8 cellular contexts compared by ENCODE assay signal in the genomic region with DNA sequence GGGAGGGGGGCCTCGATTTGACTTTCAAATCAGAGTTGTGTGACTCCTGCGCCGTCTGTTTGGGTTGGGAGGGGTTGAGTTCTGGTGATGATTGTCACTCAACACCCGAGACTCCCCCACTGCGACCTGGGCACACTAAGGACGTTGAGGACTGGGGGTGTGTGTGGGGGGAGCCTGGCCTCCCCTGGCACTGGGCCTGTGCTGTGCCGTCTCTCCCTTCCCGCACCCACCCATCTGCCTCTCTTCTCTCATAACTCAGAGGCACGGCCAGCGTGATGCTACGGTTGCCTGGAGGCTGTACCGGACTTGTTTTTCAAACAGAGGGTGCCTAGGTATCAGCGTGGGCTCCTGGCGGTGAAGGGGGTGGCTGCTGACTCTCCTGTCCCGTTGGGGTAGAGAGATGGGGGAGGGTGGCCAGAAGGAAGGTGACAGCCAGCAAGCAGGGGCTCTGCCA. TPM values are rescaled to one million over a fixed set of nuclear protein-coding genes. Genes with fewer than 3 reads are reported as not detected.
DNase-seq lines count a peak whose midpoint lies in the region; ATAC-seq and TF ChIP-seq lines count a peak whose summit lies in the region.

No MANE protein-coding gene starts in this region.

- ATAC-seq in HG03280 (IDR thresholded peaks at IDR 0.05; ENCODE audit: unreplicated experiment), result no peak
- no peak for ATAC-seq in GM18502 (IDR thresholded peaks at IDR 0.05; ENCODE audit: poor library complexity, unreplicated experiment)

- H3K27me3 ChIP-seq in SJCRH30, result no peaks in the 10 kb centered on the region
- H3K27me3 ChIP-seq in sigmoid colon, result no peaks in the 10 kb centered on the region

- no peaks in the 10 kb centered on the region for H3K36me3 ChIP-seq in SJCRH30
- no peaks in the 10 kb centered on the region for H3K36me3 ChIP-seq in sigmoid colon

- no peak for DNase-seq in GM12864 (ENCODE audit: low read depth)
- no peak for DNase-seq in SJCRH30
- DNase-seq in fibroblast of villous mesenchyme (ENCODE audit: low read depth), result no peak
- no peak for DNase-seq in sigmoid colon
- DNase-seq in RPMI8226, result no peak
- no peak for DNase-seq in GM10266 (ENCODE audit: extremely low spot score)

- TF ChIP-seq EP300 in sigmoid colon (IDR thresholded peaks at IDR 0.05), result no peak

- no peak for TF ChIP-seq POLR2A in sigmoid colon (IDR thresholded peaks at IDR 0.05)

- WGBS in sigmoid colon, 2 donors, result 67 to 75% methylated on average over 15 of the region's 15 CpGs

- intact Hi-C loops in sigmoid colon (cut with DNase I), result loop anchor here (1.0 to 2.0 kb wide), 3 partner anchors 19 to 56 kb away; partner anchors contain the start of gene PFKFB3

- no peak for TF ChIP-seq CTCF in GM12864 (IDR thresholded peaks at IDR 0.05; ENCODE audit: low read depth, low read length, missing control alignments)
- no peak for TF ChIP-seq CTCF in fibroblast of villous mesenchyme (IDR thresholded peaks at IDR 0.05; ENCODE audit: insufficient read depth, low read depth, low read length)
- TF ChIP-seq CTCF in sigmoid colon (IDR thresholded peaks at IDR 0.05), result no peak
- no peak for TF ChIP-seq CTCF in GM10266 (IDR thresholded peaks at IDR 0.05; ENCODE audit: control insufficient read depth, insufficient read depth, low read depth, missing control alignments)

- H3K4me1 ChIP-seq in SJCRH30 (no peaks in the 10 kb centered on the region; the same call in 1 of the 2 replicates), sigmoid colon (peaks cover 0 to 23% (median 18%) of the 10 kb centered on the region in 4 donors)

- H3K9me3 ChIP-seq in SJCRH30 (replicated peaks), result no peaks in the 10 kb centered on the region
- H3K9me3 ChIP-seq in sigmoid colon, result no peaks in the 10 kb centered on the region

- H3K27ac ChIP-seq in SJCRH30 (no peak overlapping the region), sigmoid colon (peak overlapping the region; percentile 81 to 91 (median 86))

- H3K4me3 ChIP-seq in GM12864 (ENCODE audit: low read depth, low read length) (peak overlapping the region; percentile 77), SJCRH30 (peak overlapping the region; percentile 85), fibroblast of villous mesenchyme (ENCODE audit: low read depth, low read length) (peak overlapping the region; percentile 75), sigmoid colon (peak overlapping the region; percentile 75 to 93 (median 82))

RNA-seq across cellular contexts. Expression of gene PFKFB3, which starts 56.7 kb away (rescaled TPM):
- total RNA-seq in SJCRH30 (2014; rRNA removed; shearing (Covaris generic)), result 11.0 and 11.2 TPM in 2 replicates
- 26.1 and 44.9 TPM in 2 replicates for total RNA-seq in fibroblast of villous mesenchyme
- total RNA-seq in sigmoid colon, result 10 to 100 TPM; 24.5 to 29.3 (median 28.5) TPM
- polyA plus RNA-seq in sigmoid colon, result 10 to 100 TPM; 10.2 to 33.2 (median 13.9) TPM

RNA-seq across cellular contexts. Expression of gene RBM17, which starts 57.2 kb away (rescaled TPM):
- 59.8 and 60.6 TPM in 2 replicates for total RNA-seq in SJCRH30 (2014; rRNA removed; shearing (Covaris generic))
- total RNA-seq in fibroblast of villous mesenchyme, result 29.6 and 47.5 TPM in 2 replicates
- total RNA-seq in sigmoid colon, result 10 to 100 TPM; 50.8 to 63.1 (median 54.8) TPM
- polyA plus RNA-seq in sigmoid colon, result 10 to 100 TPM; 32.8 to 74.2 (median 40.2) TPM
